ENCODE assay signal across 8 cellular contexts in genomic region chr14:35292051-35292769, GRCh38. TPM values are rescaled to one million over a fixed set of nuclear protein-coding genes. Genes with fewer than 3 reads are reported as not detected.
DNase-seq lines count a peak whose midpoint lies in the region; ATAC-seq, FAIRE-seq and TF ChIP-seq lines count a peak whose summit lies in the region.

TSS of gene PSMA6 (plus strand) at chr14:35292382. CDS start at chr14:35292477, 95 bp downstream.

- peak within 1 kb of the TSS; percentile 86 for H3K27ac ChIP-seq in H1 (ENCODE audit: low read depth, low read length)
- H3K27ac ChIP-seq in mesenchymal stem cell (ENCODE audit: low read length, poor library complexity, severe bottlenecking), result peak within 1 kb of the TSS; percentile 93

- peak within 1 kb of the TSS; percentile 96 for H3K9ac ChIP-seq in NT2/D1 (ENCODE audit: insufficient read length, low read depth)
- H3K9ac ChIP-seq in H1 (replicated peaks in 1 of 4; ENCODE audit: extremely low read depth in 1 of 4, low read depth in 3 of 4, low read length in 3 of 4), result peak within 1 kb of the TSS; percentile 92 to 94 (median 93)
- peak within 1 kb of the TSS; percentile 97 for H3K9ac ChIP-seq in mesenchymal stem cell (ENCODE audit: low read length)

- peaks cover 0 to 2% of the 10 kb centered on the region in 2 experiments for H4K20me1 ChIP-seq in H1 (replicated peaks in 1 of 2; ENCODE audit: control insufficient read depth in 1 of 2, insufficient read depth in 2 of 2, low read length in 2 of 2)

- H3K23me2 ChIP-seq in H1 (ENCODE audit: low read depth, low read length), result peaks cover 6% of the 10 kb centered on the region

- H3K27me3 ChIP-seq in NT2/D1 (ENCODE audit: insufficient read depth, insufficient read length) (no peaks in the 10 kb centered on the region), H1 (replicated peaks in 1 of 4; ENCODE audit: control insufficient read depth in 3 of 4, extremely low read depth in 1 of 4, insufficient read depth in 3 of 4, low read length in 3 of 4) (no peaks in the 10 kb centered on the region), mesenchymal stem cell (ENCODE audit: control insufficient read depth in 1 of 2, insufficient read depth in 1 of 2, low read length in 2 of 2) (no peaks in the 10 kb centered on the region)

- 2% methylated on average over 40 of the region's 40 CpGs; no CpG with 5 or more reads in 1 of the 2 experiments for WGBS in H1 (ENCODE audit: extremely low coverage in 1 of 2, insufficient coverage in 1 of 2, insufficient read length in 1 of 2, insufficient replicate concordance in 2 of 2, low coverage in 1 of 2, low lambda C conversion rate in 2 of 2, missing lambda C conversion rate in 1 of 2), 2 experiments
- WGBS in mesenchymal stem cell, result under 1% methylated on average over 36 of the region's 40 CpGs

- H3K23ac ChIP-seq in H1 (ENCODE audit: insufficient read length) (peak within 1 kb of the TSS; percentile 92), mesenchymal stem cell (ENCODE audit: low read length in 2 of 2) (peak within 1 kb of the TSS in 1 of 2 experiments; percentile 34)

- peaks cover 27 to 48% of the 10 kb centered on the region in 2 experiments for H3K79me2 ChIP-seq in H1 (ENCODE audit: control insufficient read depth in 1 of 2, insufficient read depth in 2 of 2, low read length in 2 of 2)

- no peaks in the 10 kb centered on the region for H3K9me3 Mint-ChIP-seq in activated CD8-positive, alpha-beta memory T cell treated with anti-CD3 and anti-CD28 coated beads, Interleukin-2, amount 10 ng/mL, durations not matched to agents 7 days and 5 days (ENCODE audit: low read depth)

- H4K5ac ChIP-seq in H1 (ENCODE audit: insufficient read length, low read depth, low read length), result peak within 1 kb of the TSS; percentile 73

- peaks cover 38% of the 10 kb centered on the region for H3K4me1 Mint-ChIP-seq in activated CD8-positive, alpha-beta memory T cell treated with anti-CD3 and anti-CD28 coated beads, Interleukin-2, amount 10 ng/mL, durations not matched to agents 7 days and 5 days

- CTCF ChIA-PET in activated CD8-positive, alpha-beta memory T cell treated with anti-CD3 and anti-CD28 coated beads, Interleukin-2, amount 10 ng/mL, durations not matched to agents 7 days and 5 days (lab: Charles Lee), result interaction anchor here (0.6 to 3.1 kb wide), 11 partner anchors 8 to 362 kb away, joined by 3 to 36 read pairs (median 4); partner anchors contain the start of genes NFKBIA, PPP2R3C and PRORP
- CTCF ChIA-PET in H1 (lab: Charles Lee; ENCODE audit: partially characterized antibody), result interaction anchor here (0.6 to 2.1 kb wide), 9 partner anchors 8 to 151 kb away, joined by 3 to 8 read pairs (median 4); no protein-coding TSS in a partner anchor

- H3K4me3 ChIP-seq in NT2/D1 (ENCODE audit: insufficient read length, low read depth) (peak within 1 kb of the TSS; percentile 94), H1 (ENCODE audit: extremely low read depth in 1 of 4, insufficient read depth in 2 of 4, low read depth in 3 of 4, low read length in 4 of 4) (peak within 1 kb of the TSS; percentile 62 to 98 (median 94)), mesenchymal stem cell (ENCODE audit: insufficient read depth in 1 of 2, low read depth in 1 of 2, low read length in 2 of 2) (peak within 1 kb of the TSS; percentile 90 to 93)

- H3K18ac ChIP-seq in H1 (ENCODE audit: extremely low read depth, low read length) (peak within 1 kb of the TSS; percentile 20; the same call in 1 of the 2 replicates), mesenchymal stem cell (ENCODE audit: low read depth in 1 of 2, low read length in 2 of 2) (peak within 1 kb of the TSS; percentile 83 to 89)

- H3K79me1 ChIP-seq in H1 (ENCODE audit: low read depth, low read length), result no peaks in the 10 kb centered on the region; the same call in 1 of the 2 replicates
- H3K79me1 ChIP-seq in mesenchymal stem cell (replicated peaks; ENCODE audit: low read length, poor library complexity, severe bottlenecking), result no peaks in the 10 kb centered on the region

- peak; percentile 48 for FAIRE-seq in H1 (lab: Jason Lieb, UNC)

- POLR2A ChIA-PET in H1 (lab: Charles Lee; ENCODE audit: partially characterized antibody), result interaction anchor here (0.6 to 2.8 kb wide), 30 partner anchors 8 to 231 kb away, joined by 3 to 21 read pairs (median 3); partner anchors contain the start of genes NFKBIA, PPP2R3C and PRORP

- H3K9me3 ChIP-seq in NT2/D1 (ENCODE audit: insufficient read depth, low read length) (no peaks in the 10 kb centered on the region), H1 (ENCODE audit: insufficient read depth in 2 of 2, low read depth in 1 of 2, low read length in 1 of 2) (no peaks in the 10 kb centered on the region), mesenchymal stem cell (ENCODE audit: control insufficient read depth, low read length) (no peaks in the 10 kb centered on the region)

- peak within 1 kb of the TSS; percentile 60 for H2AFZ ChIP-seq in H1 (ENCODE audit: low read length)
- H2AFZ ChIP-seq in mesenchymal stem cell (ENCODE audit: low read depth, low read length), result peak within 1 kb of the TSS; percentile 97

- H3K36me3 Mint-ChIP-seq in activated CD8-positive, alpha-beta memory T cell treated with anti-CD3 and anti-CD28 coated beads, Interleukin-2, amount 10 ng/mL, durations not matched to agents 7 days and 5 days, result peaks cover 19% of the 10 kb centered on the region

- H3K14ac ChIP-seq in H1 (ENCODE audit: insufficient read length) (no peak within 1 kb of the TSS), mesenchymal stem cell (ENCODE audit: low read length in 2 of 2) (peak within 1 kb of the TSS in 1 of 2 experiments; percentile 96)

- H2BK15ac ChIP-seq in H1 (ENCODE audit: low read length), result no peak within 1 kb of the TSS
- no peak within 1 kb of the TSS for H2BK15ac ChIP-seq in mesenchymal stem cell (ENCODE audit: low read depth, poor library complexity, severe bottlenecking)

- no peak within 1 kb of the TSS for H2BK20ac ChIP-seq in H1 (ENCODE audit: low read length)

- no peak for TF ChIP-seq EP300 in H1 (IDR thresholded peaks at IDR 0.05; ENCODE audit: borderline replicate concordance in 1 of 2, low read depth in 2 of 2, low read length in 2 of 2)

- H3K27me3 Mint-ChIP-seq in activated CD8-positive, alpha-beta memory T cell treated with anti-CD3 and anti-CD28 coated beads, Interleukin-2, amount 10 ng/mL, durations not matched to agents 7 days and 5 days, result no peaks in the 10 kb centered on the region

- TF ChIP-seq CTCF in H1 (IDR thresholded peaks at IDR 0.05; ENCODE audit: control extremely low read depth in 1 of 3, insufficient read depth in 1 of 3, low read depth in 1 of 3, low read length in 3 of 3), result no peak

- H3K27ac Mint-ChIP-seq in activated CD8-positive, alpha-beta memory T cell treated with anti-CD3 and anti-CD28 coated beads, Interleukin-2, amount 10 ng/mL, durations not matched to agents 7 days and 5 days, result peak within 1 kb of the TSS; percentile 97

- TF ChIP-seq POLR2A in H1 (IDR thresholded peaks at IDR 0.05; ENCODE audit: control extremely low read depth in 1 of 2, low read depth in 2 of 2, low read length in 2 of 2), result peak; percentile 53 to 84

- peak in 1 of 2 experiments; percentile 4; a peak in 2 of 4 replicates for TF ChIP-seq RAD21 in H1 (IDR thresholded peaks at IDR 0.05 in 1 of 2, conservative IDR thresholded peaks at IDR 0.05 in 1 of 2; ENCODE audit: low read depth in 2 of 2, low read length in 2 of 2)

- H3K4me2 ChIP-seq in H1 (ENCODE audit: insufficient read depth in 1 of 2, low read depth in 2 of 2, low read length in 2 of 2), result peak within 1 kb of the TSS; percentile 69 to 84
- H3K4me2 ChIP-seq in mesenchymal stem cell (ENCODE audit: low read length, poor library complexity, severe bottlenecking), result peak within 1 kb of the TSS; percentile 98

- peak; percentile 87 for ATAC-seq in GM21381 (IDR thresholded peaks at IDR 0.05; ENCODE audit: unreplicated experiment)
- peak; percentile 94 for ATAC-seq in activated CD8-positive, alpha-beta memory T cell treated with anti-CD3 and anti-CD28 coated beads, Interleukin-2, amount 10 ng/mL, durations not matched to agents 7 days and 5 days

- H2BK120ac ChIP-seq in H1 (replicated peaks; ENCODE audit: low read depth, low read length) (no peak within 1 kb of the TSS), mesenchymal stem cell (ENCODE audit: low read depth, low read length) (peak within 1 kb of the TSS; percentile 54)

- peaks cover 2% of the 10 kb centered on the region for H3K4me1 ChIP-seq in NT2/D1 (ENCODE audit: insufficient read depth, insufficient read length)
- H3K4me1 ChIP-seq in H1 (replicated peaks in 1 of 4; ENCODE audit: control insufficient read depth in 3 of 4, insufficient read depth in 4 of 4, low read length in 3 of 4), result no peaks in the 10 kb centered on the region
- peaks cover 8% of the 10 kb centered on the region for H3K4me1 ChIP-seq in mesenchymal stem cell (ENCODE audit: control insufficient read depth, insufficient read depth, low read depth, low read length)

- H2AK5ac ChIP-seq in H1 (ENCODE audit: low read depth, low read length) (no peak within 1 kb of the TSS), mesenchymal stem cell (ENCODE audit: low read length, severe bottlenecking) (peak within 1 kb of the TSS; percentile 81)

- peak within 1 kb of the TSS; percentile 94 for H2BK5ac ChIP-seq in H1 (ENCODE audit: low read depth, low read length)
- H2BK5ac ChIP-seq in mesenchymal stem cell (ENCODE audit: low read depth, low read length, poor library complexity, severe bottlenecking), result peak within 1 kb of the TSS; percentile 81

- H3K56ac ChIP-seq in H1 (replicated peaks; ENCODE audit: insufficient read length, low read depth, low read length), result peak within 1 kb of the TSS; percentile 95

- H4K8ac ChIP-seq in H1 (ENCODE audit: extremely low read depth, insufficient read depth, low read length) (peak within 1 kb of the TSS; percentile 97), mesenchymal stem cell (ENCODE audit: low read length) (peak within 1 kb of the TSS; percentile 97)

- peak; percentile 100 for DNase-seq in COR-L47 (lab: John Stamatoyannopoulos, UW)
- DNase-seq in HUDEP-2 (lab: John Stamatoyannopoulos, UW; ENCODE audit: unreplicated experiment in 76 of 76), result peak; percentile 39 to 100 (median 97)
- peak; percentile 96 for DNase-seq in NT2/D1 (ENCODE audit: low read depth, low spot score)
- peak; percentile 100 for DNase-seq in activated CD8-positive, alpha-beta memory T cell treated with anti-CD3 and anti-CD28 coated beads, Interleukin-2, amount 10 ng/mL, durations not matched to agents 7 days and 5 days
- DNase-seq in H1 (ENCODE audit: low read depth in 1 of 2, low spot score in 2 of 2), result peak; percentile 97
- peak; percentile 99 for DNase-seq in mesenchymal stem cell
- DNase-seq in stimulated activated CD8-positive, alpha-beta memory T cell treated with anti-CD3 and anti-CD28 coated beads, Interleukin-12 subunit alpha, Interleukin-12 subunit beta, amount 100 ng/mL, for 4 hours (ENCODE audit: low read depth), result peak; percentile 97

- H4K91ac ChIP-seq in H1 (replicated peaks; ENCODE audit: insufficient read length, low read length) (peak within 1 kb of the TSS; percentile 69), mesenchymal stem cell (ENCODE audit: low read length) (peak within 1 kb of the TSS; percentile 81)

- no peak within 1 kb of the TSS for H2BK12ac ChIP-seq in H1 (ENCODE audit: low read depth, low read length)
- peak within 1 kb of the TSS in 1 of 2 experiments; percentile 66 for H2BK12ac ChIP-seq in mesenchymal stem cell (ENCODE audit: low read length in 2 of 2)

- peak within 1 kb of the TSS; percentile 96 for H3K4me3 Mint-ChIP-seq in activated CD8-positive, alpha-beta memory T cell treated with anti-CD3 and anti-CD28 coated beads, Interleukin-2, amount 10 ng/mL, durations not matched to agents 7 days and 5 days

- H3K36me3 ChIP-seq in NT2/D1 (ENCODE audit: insufficient read depth, insufficient read length, low read length) (peaks cover 21% of the 10 kb centered on the region), H1 (ENCODE audit: control insufficient read depth in 2 of 4, insufficient read depth in 4 of 4, low read length in 3 of 4) (peaks cover 0 to 5% (median 0%) of the 10 kb centered on the region in 4 experiments; a peak in 1 of 8 replicates), mesenchymal stem cell (ENCODE audit: control insufficient read depth in 1 of 2, insufficient read depth in 2 of 2, low read depth in 1 of 2, low read length in 2 of 2) (peaks cover 3 to 12% of the 10 kb centered on the region in 2 experiments)

- H3K4ac ChIP-seq in H1 (replicated peaks; ENCODE audit: insufficient read length, low read depth, low read length), result peak within 1 kb of the TSS; percentile 49
- peak within 1 kb of the TSS; percentile 94 to 97 for H3K4ac ChIP-seq in mesenchymal stem cell (ENCODE audit: low read depth in 1 of 2, low read length in 2 of 2)

RNA-seq across cellular contexts. Expression of gene PSMA6, which starts in this region (rescaled TPM):
- total RNA-seq in activated CD8-positive, alpha-beta memory T cell treated with anti-CD3 and anti-CD28 coated beads, Interleukin-2, amount 10 ng/mL, durations not matched to agents 7 days and 5 days, result 100 to 1,000 TPM; 251 to 299 TPM
- 213 and 238 TPM in 2 replicates for total RNA-seq in H1 (2021; fragmentation: NEBNext Ultra II Directional; extraction: Animal tissue kit (Norgen Biotek cat#: 25700))
- 92.9 and 180 TPM in 2 replicates for polyA plus RNA-seq in H1 (2011; rRNA removed)
- 183 TPM for polyA plus RNA-seq in H1 (2011; cell fraction: cytosol; rRNA removed)
- 59.5 TPM for polyA plus RNA-seq in H1 (2011; cell fraction: nucleus; rRNA removed)
- 210 to 233 TPM (median 218 TPM) in 4 replicates for polyA plus RNA-seq in H1 (2012, experiment 1 of 2)
- polyA plus RNA-seq in H1 (2012, experiment 2 of 2), result 151 TPM
- polyA plus RNA-seq in H1 (2013, experiment 1 of 2), result 292 TPM
- polyA plus RNA-seq in H1 (2013, experiment 2 of 2), result 312 TPM
- 79.4 and 149 TPM in 2 replicates for polyA minus RNA-seq in H1 (2011; rRNA and poly(A)+ RNA removed)
- polyA minus RNA-seq in H1 (2011; cell fraction: cytosol; rRNA and poly(A)+ RNA removed), result 56.1 TPM
- 61.1 TPM for polyA minus RNA-seq in H1 (2011; cell fraction: nucleus; rRNA and poly(A)+ RNA removed)
- 290 TPM for polyA plus RNA-seq in mesenchymal stem cell (2013, experiment 1 of 2)
- polyA plus RNA-seq in mesenchymal stem cell (2013, experiment 2 of 2), result 302 TPM

Comparison
In these comparisons a context has a peak if more than half of its experiments do, and no peak if none do; other contexts are left out.
1. Peak in every context shown above with its lines: DNase-seq, ATAC-seq, H3K4me3 ChIP-seq and H3K27ac ChIP-seq.